ENCODE assay signal across 8 cellular contexts in the genomic region with DNA sequence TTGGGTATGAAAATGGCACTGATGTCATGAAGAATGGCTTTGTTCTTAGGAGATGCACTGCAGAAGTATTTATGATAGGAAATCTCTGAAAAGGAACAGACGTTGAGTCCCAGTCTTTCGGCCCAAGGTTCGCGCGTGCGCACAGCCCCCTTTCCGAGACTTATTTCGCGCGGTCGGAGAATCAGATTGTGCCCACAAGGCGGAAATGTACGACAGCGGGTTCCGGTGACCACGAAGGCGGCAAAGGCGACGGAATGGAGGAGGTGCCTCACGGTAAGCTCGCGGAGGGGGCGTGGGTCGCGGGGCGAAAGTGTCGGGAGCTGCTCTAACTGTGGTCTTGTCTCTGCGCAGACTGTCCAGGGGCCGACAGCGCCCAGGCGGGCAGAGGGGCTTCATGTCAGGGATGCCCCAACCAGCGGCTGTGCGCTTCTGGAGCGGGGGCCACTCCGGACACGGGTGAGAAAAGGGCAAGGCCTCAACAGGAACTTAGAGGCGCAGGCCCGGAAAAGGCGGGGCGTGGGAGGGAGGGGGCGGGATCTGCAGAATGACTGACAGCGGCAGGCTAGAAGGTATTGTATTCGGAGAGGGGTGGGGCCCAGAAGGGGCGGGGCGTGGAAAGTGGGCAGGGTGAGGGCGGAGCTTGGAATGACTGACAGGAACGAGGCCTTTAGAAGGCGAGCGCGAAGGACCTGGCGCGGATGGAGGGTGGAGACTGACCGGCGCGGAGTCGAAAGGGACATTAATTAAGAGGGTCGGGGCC. TPM values are rescaled to one million over a fixed set of nuclear protein-coding genes. Genes with fewer than 3 reads are reported as not detected.
DNase-seq lines count a peak whose midpoint lies in the region; ATAC-seq, FAIRE-seq and TF ChIP-seq lines count a peak whose summit lies in the region.

A gene (plus strand): TSS at position 233 of the 760 bp plus-strand sequence. CDS start 22 bp downstream, at position 255.

- H3K27ac Mint-ChIP-seq in Calu3 (ENCODE audit: unreplicated experiment) = peak within 1 kb of the TSS; percentile 96

- H3K9me3 ChIP-seq in OCI-LY3 (ENCODE audit: insufficient read depth, low read length) = no peaks in the 10 kb centered on the region
- no peaks in the 10 kb centered on the region for H3K9me3 ChIP-seq in endothelial cell of umbilical vein (replicated peaks; ENCODE audit: control insufficient read depth, insufficient read depth, low read length)

- H3K4me3 Mint-ChIP-seq in Calu3 (ENCODE audit: low read depth, unreplicated experiment) = peak within 1 kb of the TSS; percentile 92

- CTCF ChIA-PET in Calu3 (lab: Charles Lee) = interaction anchor here (0.6 to 2.1 kb wide), 11 partner anchors 21 to 376 kb away, joined by 3 to 11 read pairs (median 5); a partner anchor contains a TSS
- CTCF ChIA-PET in endothelial cell of umbilical vein (lab: Charles Lee) = interaction anchor here (0.6 to 1.6 kb wide), 10 partner anchors 10 to 1324 kb away, joined by 3 to 16 read pairs (median 4); a partner anchor contains a TSS

- H3K9ac ChIP-seq in OCI-LY3 (ENCODE audit: low read length) = peak within 1 kb of the TSS; percentile 81
- peak within 1 kb of the TSS; percentile 86 for H3K9ac ChIP-seq in endothelial cell of umbilical vein (replicated peaks; ENCODE audit: extremely low read depth, insufficient read depth, low read length)

- H3K4me2 ChIP-seq in OCI-LY3 (ENCODE audit: low read length) = peak within 1 kb of the TSS; percentile 96
- peak within 1 kb of the TSS; percentile 82 for H3K4me2 ChIP-seq in endothelial cell of umbilical vein (ENCODE audit: insufficient read depth, low read length)

- peak; percentile 86 for TF ChIP-seq POLR2A in endothelial cell of umbilical vein (IDR thresholded peaks at IDR 0.05; ENCODE audit: low read depth, low read length)

- H2AFZ ChIP-seq in OCI-LY3 (ENCODE audit: low read depth, low read length) (peak within 1 kb of the TSS; percentile 13; the same call in 1 of the 2 replicates), endothelial cell of umbilical vein (ENCODE audit: low read depth, low read length) (peak within 1 kb of the TSS; percentile 83)

- peak; percentile 85 for ATAC-seq in GM21447 (IDR thresholded peaks at IDR 0.05; ENCODE audit: unreplicated experiment)

- H3K27me3 ChIP-seq in OCI-LY3 (ENCODE audit: low read depth, low read length) = no peaks in the 10 kb centered on the region
- no peaks in the 10 kb centered on the region for H3K27me3 ChIP-seq in endothelial cell of umbilical vein (ENCODE audit: control insufficient read depth in 2 of 2, insufficient read depth in 2 of 2, low read length in 2 of 2)

- H3K9me3 Mint-ChIP-seq in Calu3 (ENCODE audit: low read depth, unreplicated experiment) = no peaks in the 10 kb centered on the region

- dilution Hi-C loops in endothelial cell of umbilical vein (cut with MboI; ENCODE audit: extremely low pct_ligation_motif_present, low sequenced_read_pairs) = no loop called here

- H3K79me2 ChIP-seq in OCI-LY3 (ENCODE audit: low read length) = peaks cover 2% of the 10 kb centered on the region; the same call in 1 of the 2 replicates
- no peaks in the 10 kb centered on the region for H3K79me2 ChIP-seq in endothelial cell of umbilical vein (ENCODE audit: control insufficient read depth, insufficient read depth, low read length)

- H3K4me1 ChIP-seq in OCI-LY3 (ENCODE audit: low read length) (peaks cover 50% of the 10 kb centered on the region), endothelial cell of umbilical vein (ENCODE audit: control insufficient read depth, extremely low read depth, insufficient read depth, low read length) (peaks cover 7% of the 10 kb centered on the region)

- H3K27me3 Mint-ChIP-seq in Calu3 (ENCODE audit: unreplicated experiment) = no peaks in the 10 kb centered on the region

- BruUV-seq in Calu3 (replicated peaks; lab: Mats Ljungman, UMichigan) = TSS peak; percentile 86
- BruUV-seq in endothelial cell of umbilical vein (replicated peaks; lab: Mats Ljungman, UMichigan) = TSS peak; percentile 83

- peaks cover 21% of the 10 kb centered on the region for H3K36me3 Mint-ChIP-seq in Calu3 (ENCODE audit: insufficient read depth, unreplicated experiment)

- intact Hi-C loops in Calu3 (cut with micrococcal nuclease; ENCODE audit: unreplicated experiment) (loop anchor here (2.0 kb wide), 2 partner anchors 135 to 175 kb away; no protein-coding TSS in a partner anchor), endothelial cell of umbilical vein (cut with micrococcal nuclease) (loop anchor here (1.0 to 5.0 kb wide), 4 partner anchors 84 to 356 kb away; a partner anchor contains a TSS)

- no peaks in the 10 kb centered on the region for H3K9me1 ChIP-seq in endothelial cell of umbilical vein (replicated peaks; ENCODE audit: control insufficient read depth, extremely low read depth, insufficient read depth, low read length)

- H3K4me1 Mint-ChIP-seq in Calu3 (ENCODE audit: low read depth, unreplicated experiment) = peaks cover 42% of the 10 kb centered on the region

- H3K36me3 ChIP-seq in OCI-LY3 (replicated peaks; ENCODE audit: low read depth, low read length) (peaks cover 9% of the 10 kb centered on the region), endothelial cell of umbilical vein (ENCODE audit: control insufficient read depth in 2 of 2, extremely low read depth in 1 of 2, insufficient read depth in 2 of 2, low read length in 2 of 2) (no peaks in the 10 kb centered on the region)

- H3K4me3 ChIP-seq in OCI-LY3 (ENCODE audit: low read length) (peak within 1 kb of the TSS; percentile 82), endothelial cell of umbilical vein (replicated peaks in 1 of 3; ENCODE audit: insufficient read depth in 1 of 3, low read depth in 1 of 3, low read length in 3 of 3) (peak within 1 kb of the TSS; percentile 3 to 72 (median 56))

- no peaks in the 10 kb centered on the region for H4K20me1 ChIP-seq in OCI-LY3 (ENCODE audit: insufficient read depth, low read length)
- H4K20me1 ChIP-seq in endothelial cell of umbilical vein (replicated peaks; ENCODE audit: control insufficient read depth, extremely low read depth, insufficient read depth, low read length) = no peaks in the 10 kb centered on the region

- peak; percentile 99 for DNase-seq in Calu3
- peak; percentile 82 for DNase-seq in HuH-7 (ENCODE audit: low spot score)
- peak; percentile 99 for DNase-seq in activated T-cell treated with anti-CD3 and anti-CD28 coated beads for 1 hour (ENCODE audit: low read depth)
- peak; percentile 100 for DNase-seq in endothelial cell of umbilical vein (ENCODE audit: low read depth, low spot score)
- DNase-seq in middle frontal gyrus (ENCODE audit: extremely low spot score, low spot score) = peak; percentile 88
- peak; percentile 96 to 100 for DNase-seq in stimulated activated CD8-positive, alpha-beta memory T cell treated with anti-CD3 and anti-CD28 coated beads, Interleukin-2, amount 100 ng/mL, for 48 hours (ENCODE audit: low read depth in 2 of 2)

- H3K27ac ChIP-seq in OCI-LY3 (ENCODE audit: low read length) (peak within 1 kb of the TSS; percentile 84), endothelial cell of umbilical vein (ENCODE audit: insufficient read depth, low read depth, low read length) (peak within 1 kb of the TSS; percentile 80)

- peak; percentile 96 for FAIRE-seq in endothelial cell of umbilical vein (lab: Jason Lieb, UNC)

- no peak for TF ChIP-seq CTCF in Calu3 (IDR thresholded peaks at IDR 0.05; ENCODE audit: unreplicated experiment)
- no peak for TF ChIP-seq CTCF in OCI-LY3 (IDR thresholded peaks at IDR 0.05; ENCODE audit: low read depth, low read length)
- no peak for TF ChIP-seq CTCF in endothelial cell of umbilical vein (IDR thresholded peaks at IDR 0.05; ENCODE audit: extremely low read depth in 1 of 2, insufficient read depth in 1 of 2, low read depth in 1 of 2, low read length in 2 of 2)

- POLR2A ChIA-PET in endothelial cell of umbilical vein (lab: Charles Lee) = interaction anchor here (0.7 to 1.1 kb wide), 4 partner anchors 9 to 375 kb away, joined by 3 read pairs; no protein-coding TSS in a partner anchor

TF ChIP-seq in endothelial cell of umbilical vein, 7 proteins besides CTCF, POLR2A, EP300 and RAD21:
- no peak for TF ChIP-seq FOS (IDR thresholded peaks at IDR 0.05; ENCODE audit: borderline replicate concordance, insufficient read depth, low read length)
- peak; percentile 85 for TF ChIP-seq POLR2AphosphoS5 (IDR thresholded peaks at IDR 0.05; ENCODE audit: insufficient read depth, low read depth, low read length)
- TF ChIP-seq, protein P1, sequence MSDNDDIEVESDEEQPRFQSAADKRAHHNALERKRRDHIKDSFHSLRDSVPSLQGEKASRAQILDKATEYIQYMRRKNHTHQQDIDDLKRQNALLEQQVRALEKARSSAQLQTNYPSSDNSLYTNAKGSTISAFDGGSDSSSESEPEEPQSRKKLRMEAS (IDR thresholded peaks at IDR 0.05; ENCODE audit: insufficient read depth, insufficient read length) = peak; percentile 57
- no peak for TF ChIP-seq JUN (IDR thresholded peaks at IDR 0.05; ENCODE audit: borderline replicate concordance, insufficient read depth, insufficient read length, low read depth)
- TF ChIP-seq MYC (IDR thresholded peaks at IDR 0.05; ENCODE audit: low read depth, low read length) = no peak
- no peak for TF ChIP-seq GATA2 (IDR thresholded peaks at IDR 0.05; ENCODE audit: insufficient read depth, insufficient read length, low read depth, low read length)
- no peak for TF ChIP-seq EZH2 (IDR thresholded peaks at IDR 0.05; ENCODE audit: borderline replicate concordance, low read depth, low read length, severe bottlenecking)
TF ChIP-seq in endothelial cell of umbilical vein: peak in this region for 2.

RNA-seq across cellular contexts. Expression of the gene that starts here (rescaled TPM):
- total RNA-seq in Calu3 (2022) (35.7 and 35.9 TPM in 2 replicates), endothelial cell of umbilical vein (23.6 and 28.7 TPM in 2 replicates)
- 27.9 and 30.8 TPM in 2 replicates for polyA plus RNA-seq in endothelial cell of umbilical vein
- polyA plus RNA-seq in endothelial cell of umbilical vein (2011; cell fraction: cytosol; rRNA removed) = 43.6 and 49.2 TPM in 2 replicates
- 27.6 TPM in 2 replicates for polyA plus RNA-seq in endothelial cell of umbilical vein (2011; cell fraction: nucleus; rRNA removed)
- polyA plus RNA-seq in endothelial cell of umbilical vein (2012) = 22.3 and 26.8 TPM in 2 replicates
- 26.2 and 29.3 TPM in 2 replicates for polyA minus RNA-seq in endothelial cell of umbilical vein
- polyA minus RNA-seq in endothelial cell of umbilical vein (2011; cell fraction: cytosol; rRNA and poly(A)+ RNA removed) = 17.9 TPM
- 7.7 and 12.8 TPM in 2 replicates for polyA minus RNA-seq in endothelial cell of umbilical vein (2011; cell fraction: nucleus; rRNA and poly(A)+ RNA removed)

Comparison
In these comparisons a context has a peak if more than half of its experiments do, and no peak if none do; other contexts are left out.
1. Peak in every context shown above with its lines: DNase-seq, ATAC-seq, H3K4me3 ChIP-seq and H3K27ac ChIP-seq.